In the genomic region with DNA sequence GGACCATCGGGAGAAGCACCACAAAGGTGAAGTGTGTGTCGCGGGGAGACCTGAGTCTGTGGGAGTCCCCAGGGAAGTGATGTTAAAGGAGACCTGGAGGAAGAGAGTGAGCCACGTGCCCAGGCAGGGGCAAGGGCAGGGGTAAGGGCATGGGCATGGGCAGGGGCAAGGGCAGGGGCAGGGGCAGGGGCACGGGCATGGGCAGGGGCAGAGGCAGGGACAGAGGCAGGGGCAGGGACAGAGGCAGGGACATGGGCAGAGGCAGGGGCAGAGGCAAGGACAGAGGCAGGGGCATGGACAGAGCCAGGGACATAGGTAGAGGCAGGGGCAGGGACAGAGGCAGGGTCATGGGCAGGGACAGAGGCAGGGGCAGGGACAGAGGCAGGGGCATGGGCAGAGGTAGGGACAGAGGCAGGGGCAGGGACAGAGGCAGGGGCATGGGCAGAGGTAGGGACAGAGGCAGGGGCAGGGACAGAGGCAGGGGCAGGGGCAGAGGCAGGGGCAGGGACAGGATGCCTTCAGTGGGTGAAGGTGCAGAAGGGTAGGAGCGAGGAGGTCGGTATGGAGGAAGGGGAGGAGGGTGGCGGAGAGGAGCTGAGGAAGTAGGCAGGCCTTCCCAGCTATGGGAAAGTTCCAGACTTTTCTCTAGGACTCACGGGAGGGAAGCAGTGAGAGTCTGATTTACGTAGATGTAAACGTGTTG, we compare ENCODE assay signal across 29 cellular contexts. TPM values are rescaled to one million over a fixed set of nuclear protein-coding genes. Genes with fewer than 3 reads are reported as not detected.
"Had no signal": no experiment of that assay in that cellular context is flagged by ENCODE, and none has a peak within 500 bp of the region (broad histone marks: within the 10 kb centered on the region; RNA-seq: fewer than 3 reads in every experiment).

No MANE protein-coding gene starts in this region.

- H3K36me3 ChIP-seq: brain microvascular endothelial cell, MG63 had no signal

- H3K9ac ChIP-seq: KMS-11 had no signal

- DNase-seq: activated B cell treated with CpG ODN at 0.5 μM for 24 hours; activated CD4-positive, alpha-beta memory T cell treated with anti-CD3 and anti-CD28 coated beads for 36 hours; activated CD4-positive, alpha-beta T cell treated with anti-CD3 and anti-CD28 coated beads for 1 hour; activated CD4-positive, alpha-beta T cell treated with anti-CD3 and anti-CD28 coated beads, Interleukin-2, amount 10 ng/mL, durations not matched to agents 7 days and 5 days; activated CD8-positive, alpha-beta memory T cell treated with anti-CD3 and anti-CD28 coated beads for 24 hours; activated gamma-delta T cell treated with Interleukin-2 at 50 U/mL for 16 hours; activated naive CD4-positive, alpha-beta T cell treated with anti-CD3 and anti-CD28 coated beads, Interleukin-2, amount 10 ng/mL, durations not matched to agents 7 days and 5 days; activated naive CD8-positive, alpha-beta T cell treated with anti-CD3 and anti-CD28 coated beads for 36 hours; activated T-cell treated with anti-CD3 and anti-CD28 coated beads, Interleukin-2, amount 50 U/mL, for 72 hours; brain microvascular endothelial cell; MG63; MV-4-11; NCI-H1092 treated with DMSO at 0.1 percent for 48 hours; NCI-H1436; NCI-H1694 treated with DMSO at 0.1 percent for 48 hours; NCI-H2029 treated with DMSO at 0.1 percent for 48 hours; NCI-H446; NCI-H524; RPMI8226; T-cell; T-helper 2 cell; T1000 had no signal

- H3K4me3 ChIP-seq: MG63, SK-N-MC had no signal

- H3K27me3 ChIP-seq: brain microvascular endothelial cell, MG63 had no signal

- H3K9me3 ChIP-seq: MG63 had no signal

- FAIRE-seq: TTC549 had no signal

- H3K4me2 ChIP-seq: KMS-11 had no signal

- ATAC-seq: activated T-cell treated with anti-CD3 and anti-CD28 coated beads, Interleukin-2, amount 50 U/mL, for 72 hours; Right ventricle myocardium inferior; T-cell had no signal

- H3K27ac ChIP-seq: brain microvascular endothelial cell, KMS-11, SK-N-MC had no signal

RNA-seq across cellular contexts. Expression of gene NTSR2, which starts 33.3 kb away (rescaled TPM):
- total RNA-seq: activated B cell treated with CpG ODN at 0.5 μM for 24 hours; activated CD4-positive, alpha-beta memory T cell treated with anti-CD3 and anti-CD28 coated beads for 36 hours; activated CD4-positive, alpha-beta T cell treated with anti-CD3 and anti-CD28 coated beads, Interleukin-2, amount 10 ng/mL, durations not matched to agents 7 days and 5 days; activated naive CD8-positive, alpha-beta T cell treated with anti-CD3 and anti-CD28 coated beads for 36 hours; activated T-cell treated with anti-CD3 and anti-CD28 coated beads, Interleukin-2, amount 50 U/mL, for 72 hours; activated T-helper 2 cell treated with anti-CD3 and anti-CD28 coated beads, Interferon-gamma antibody, Interleukin-2, Interleukin-4, amounts not matched to agents 10 μg/mL and 5 μg/mL and 100 μg/mL, durations not matched to agents 14 hours and 24 hours and 36 hours; cardiac septum; OCI-LY7; Right ventricle myocardium inferior; T-cell had no signal
